In genomic region chr2:239252433-239253200, GRCh38 we compare ENCODE assay signal across 10 cellular contexts.
DNase-seq lines count a peak whose midpoint lies in the region; ATAC-seq and TF ChIP-seq lines count a peak whose summit lies in the region.
"Had no signal": no experiment of that assay in that cellular context is flagged by ENCODE, and none has a peak within 500 bp of the region (broad histone marks: within the 10 kb centered on the region; RNA-seq: fewer than 3 reads in every experiment).

No MANE protein-coding gene starts in this region.

- H3K9me3 ChIP-seq in right lobe of liver, result no peaks in the 10 kb centered on the region
- no peaks in the 10 kb centered on the region for H3K9me3 ChIP-seq in aorta (ENCODE audit: control insufficient read depth, low read length)

- no peak for TF ChIP-seq CTCF in right lobe of liver (IDR thresholded peaks at IDR 0.05)

- H3K36me3 ChIP-seq in right lobe of liver (no peaks in the 10 kb centered on the region), aorta (ENCODE audit: control insufficient read depth in 1 of 2, insufficient read depth in 2 of 2, low read length in 1 of 2) (no peaks in the 10 kb centered on the region)

- no peak overlapping the region for H3K27ac Mint-ChIP-seq in activated naive CD4-positive, alpha-beta T cell treated with anti-CD3 and anti-CD28 coated beads for 36 hours
- peak overlapping the region; percentile 55 for H3K27ac Mint-ChIP-seq in activated naive CD8-positive, alpha-beta T cell treated with anti-CD3 and anti-CD28 coated beads, Interleukin-2, amount 50 U/mL, for 24 hours

- CTCF ChIA-PET in activated naive CD4-positive, alpha-beta T cell treated with anti-CD3 and anti-CD28 coated beads for 36 hours (lab: Charles Lee), result interaction anchor here (1.6 to 2.1 kb wide), 3 partner anchors 15 to 108 kb away, joined by 4 to 7 read pairs (median 6); no protein-coding TSS in a partner anchor

- no peak for TF ChIP-seq POLR2A in right lobe of liver (IDR thresholded peaks at IDR 0.05)
- TF ChIP-seq POLR2A in GM18505 (IDR thresholded peaks at IDR 0.05; ENCODE audit: borderline replicate concordance, extremely low read depth, insufficient read depth, insufficient read length), result no peak

- ATAC-seq in activated naive CD8-positive, alpha-beta T cell treated with anti-CD3 and anti-CD28 coated beads, Interleukin-2, amount 50 U/mL, for 24 hours, result no peak
- peak; percentile 42 to 55 (median 46) for ATAC-seq in right lobe of liver
- peak; percentile 77 for ATAC-seq in aorta (ENCODE audit: low FRiP score)
- no peak for ATAC-seq in GM18505 (IDR thresholded peaks at IDR 0.05; ENCODE audit: unreplicated experiment)

- intact Hi-C loops in activated naive CD4-positive, alpha-beta T cell treated with anti-CD3 and anti-CD28 coated beads for 36 hours (cut with micrococcal nuclease), result no loop called here
- intact Hi-C loops in right lobe of liver (cut with DNase I) (no loop called here), aorta (cut with DNase I) (loop anchor here in 1 of 2 donors (2.0 kb wide), 1 partner anchor 22 kb away; no protein-coding TSS in a partner anchor)

- DNase-seq in activated naive CD4-positive, alpha-beta T cell treated with anti-CD3 and anti-CD28 coated beads for 36 hours, result no peak
- no peak for DNase-seq in activated naive CD4-positive, alpha-beta T cell treated with anti-CD3 and anti-CD28 coated beads, Interleukin-2, amount 50 U/mL, for 16 hours
- DNase-seq in activated naive CD8-positive, alpha-beta T cell treated with anti-CD3 and anti-CD28 coated beads, Interleukin-2, amount 50 U/mL, for 24 hours, result no peak
- DNase-seq in right lobe of liver, result peak in 2 of 3 donors; percentile 62 to 68
- peak; percentile 85 to 89 for DNase-seq in aorta
- no peak for DNase-seq in SW 1271 (lab: John Stamatoyannopoulos, UW)
- no peak for DNase-seq in KG1 (lab: John Stamatoyannopoulos, UW)
- DNase-seq: small intestine had no signal

- peaks cover 1% of the 10 kb centered on the region for H3K9me3 Mint-ChIP-seq in activated naive CD4-positive, alpha-beta T cell treated with anti-CD3 and anti-CD28 coated beads for 36 hours
- H3K9me3 Mint-ChIP-seq in activated naive CD8-positive, alpha-beta T cell treated with anti-CD3 and anti-CD28 coated beads, Interleukin-2, amount 50 U/mL, for 24 hours, result peaks cover 3% of the 10 kb centered on the region

- no peaks in the 10 kb centered on the region for H3K27me3 Mint-ChIP-seq in activated naive CD4-positive, alpha-beta T cell treated with anti-CD3 and anti-CD28 coated beads for 36 hours (ENCODE audit: low read depth)
- H3K27me3 Mint-ChIP-seq in activated naive CD8-positive, alpha-beta T cell treated with anti-CD3 and anti-CD28 coated beads, Interleukin-2, amount 50 U/mL, for 24 hours, result peaks cover 2% of the 10 kb centered on the region

- H3K4me1 ChIP-seq in right lobe of liver (no peaks in the 10 kb centered on the region), aorta (ENCODE audit: control insufficient read depth in 1 of 2, insufficient read depth in 2 of 2, low read length in 2 of 2) (no peaks in the 10 kb centered on the region)

- no peak overlapping the region for H3K4me3 ChIP-seq in right lobe of liver
- no peak overlapping the region for H3K4me3 ChIP-seq in aorta (ENCODE audit: low read length in 2 of 2)

- H3K27me3 ChIP-seq in right lobe of liver (no peaks in the 10 kb centered on the region), aorta (ENCODE audit: control insufficient read depth in 1 of 2, insufficient read depth in 2 of 2, low read length in 1 of 2) (no peaks in the 10 kb centered on the region)

- no peak overlapping the region for H3K27ac ChIP-seq in right lobe of liver
- H3K27ac ChIP-seq in aorta (ENCODE audit: low read depth in 1 of 2, low read length in 2 of 2), result no peak overlapping the region
- H3K27ac ChIP-seq: C4-2B had no signal

- peaks cover 75% of the 10 kb centered on the region for H3K4me1 Mint-ChIP-seq in activated naive CD4-positive, alpha-beta T cell treated with anti-CD3 and anti-CD28 coated beads for 36 hours (ENCODE audit: low read depth)
- H3K4me1 Mint-ChIP-seq in activated naive CD8-positive, alpha-beta T cell treated with anti-CD3 and anti-CD28 coated beads, Interleukin-2, amount 50 U/mL, for 24 hours, result peaks cover 72% of the 10 kb centered on the region

- peaks cover 3% of the 10 kb centered on the region for H3K36me3 Mint-ChIP-seq in activated naive CD4-positive, alpha-beta T cell treated with anti-CD3 and anti-CD28 coated beads for 36 hours (ENCODE audit: low read depth)
- H3K36me3 Mint-ChIP-seq in activated naive CD8-positive, alpha-beta T cell treated with anti-CD3 and anti-CD28 coated beads, Interleukin-2, amount 50 U/mL, for 24 hours (ENCODE audit: low read depth), result peaks cover 7% of the 10 kb centered on the region

- 60% methylated on average over 25 of the region's 25 CpGs for WGBS in right lobe of liver (ENCODE audit: insufficient coverage, low coverage, low lambda C conversion rate, missing lambda C conversion rate)
- 24 to 25% methylated on average over 25 of the region's 25 CpGs for WGBS in aorta, 2 donors

- H3K4me3 Mint-ChIP-seq in activated naive CD4-positive, alpha-beta T cell treated with anti-CD3 and anti-CD28 coated beads for 36 hours, result peak overlapping the region; percentile 64
- H3K4me3 Mint-ChIP-seq in activated naive CD8-positive, alpha-beta T cell treated with anti-CD3 and anti-CD28 coated beads, Interleukin-2, amount 50 U/mL, for 24 hours, result peak overlapping the region; percentile 69

Comparison
In these comparisons a context has a peak if more than half of its experiments do, and no peak if none do; other contexts are left out.
1. DNase-seq: peak in right lobe of liver (2 of 3) and aorta (2 of 2); none in activated naive CD4-positive, alpha-beta T cell treated with anti-CD3 and anti-CD28 coated beads for 36 hours (single experiment), activated naive CD4-positive, alpha-beta T cell treated with anti-CD3 and anti-CD28 coated beads, Interleukin-2, amount 50 U/mL, for 16 hours (single experiment), activated naive CD8-positive, alpha-beta T cell treated with anti-CD3 and anti-CD28 coated beads, Interleukin-2, amount 50 U/mL, for 24 hours (single experiment), SW 1271 (0 of 2) and KG1 (single experiment).
2. ATAC-seq: peak in right lobe of liver (4 of 4) and aorta (single experiment); none in activated naive CD8-positive, alpha-beta T cell treated with anti-CD3 and anti-CD28 coated beads, Interleukin-2, amount 50 U/mL, for 24 hours (single experiment) and GM18505 (single experiment).